19 cellular contexts compared by ENCODE assay signal in the genomic region with DNA sequence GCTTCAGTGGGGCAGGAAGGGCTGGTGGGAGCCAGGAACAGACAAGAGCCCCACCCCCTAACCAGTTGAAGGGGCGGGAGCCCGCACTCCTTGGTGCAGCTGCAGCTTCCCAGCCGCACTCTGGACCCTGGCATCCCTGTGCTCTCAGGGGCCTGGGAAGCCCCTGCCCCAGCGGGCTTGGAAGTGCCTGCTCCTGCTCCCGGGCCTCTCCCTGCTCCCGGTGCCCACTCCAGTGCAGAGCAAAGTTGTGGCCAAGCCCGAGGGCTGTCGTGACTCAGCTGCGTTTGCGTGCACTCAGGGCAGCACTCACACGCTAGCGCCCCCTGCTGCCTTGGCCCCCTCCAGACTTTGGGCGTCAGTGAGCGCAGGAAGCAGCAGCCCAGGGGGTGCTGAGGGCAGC.
DNase-seq lines count a peak whose midpoint lies in the region; ATAC-seq and TF ChIP-seq lines count a peak whose summit lies in the region.
"Had no signal": no experiment of that assay in that cellular context is flagged by ENCODE, and none has a peak within 500 bp of the region (broad histone marks: within the 10 kb centered on the region; RNA-seq: fewer than 3 reads in every experiment).

No MANE protein-coding gene starts in this region.

- H3K9ac ChIP-seq in endodermal cell (ENCODE audit: extremely low read depth, low read length, poor library complexity, severe bottlenecking), result no peak overlapping the region

- no peak overlapping the region for H3K4me3 ChIP-seq in BE2C (ENCODE audit: low read depth, low read length)
- no peak overlapping the region for H3K4me3 ChIP-seq in GM12865 (ENCODE audit: low read depth, low read length)
- no peak overlapping the region for H3K4me3 ChIP-seq in endodermal cell (ENCODE audit: low read length)
- no peak overlapping the region for H3K4me3 ChIP-seq in stomach
- H3K4me3 ChIP-seq: HAP-1, MG63 had no signal

- H3K9me3 Mint-ChIP-seq in endodermal cell, result no peaks in the 10 kb centered on the region
- H3K9me3 Mint-ChIP-seq: T-helper 1 cell treated with Interleukin-12 subunit alpha and Interleukin-12 subunit beta and Interleukin-4 antibody, amounts not matched to agents 30 μg/mL and 1 μg/mL, for 36 hours had no signal

- DNase-seq in BE2C (peak; percentile 8), GM12865 (ENCODE audit: low read depth) (no peak), endodermal cell (peak; percentile 55), stomach (no peak)
- no peak for DNase-seq in activated effector memory CD4-positive, alpha-beta T cell treated with anti-CD3 and anti-CD28 coated beads, Interleukin-2, amount 50 U/mL, for 16 hours
- DNase-seq: DMS153, KG1, MG63, NCI-H1092, NCI-H146, NCI-H2081 treated with DMSO at 0.1 percent for 48 hours, NCI-H510A treated with DMSO at 0.1 percent for 48 hours, SHP77 treated with DMSO at 0.1 percent for 48 hours had no signal

- no peaks in the 10 kb centered on the region for H3K4me1 Mint-ChIP-seq in endodermal cell

- H3K27me3 ChIP-seq in BE2C (no peaks in the 10 kb centered on the region), endodermal cell (ENCODE audit: control insufficient read depth, insufficient read depth, low read length, poor library complexity, severe bottlenecking) (no peaks in the 10 kb centered on the region), stomach (no peaks in the 10 kb centered on the region)
- H3K27me3 ChIP-seq: MG63 had no signal

- H3K4me1 ChIP-seq in BE2C (no peaks in the 10 kb centered on the region), endodermal cell (ENCODE audit: control insufficient read depth, insufficient read depth, low read length) (no peaks in the 10 kb centered on the region), stomach (peaks cover 8 to 34% (median 15%) of the 10 kb centered on the region in 4 donors)
- H3K4me1 ChIP-seq: HAP-1 had no signal

- H3K27ac ChIP-seq in endodermal cell (ENCODE audit: low read depth, low read length), result no peak overlapping the region
- H3K27ac ChIP-seq in stomach, result no peak overlapping the region

- H3K36me3 Mint-ChIP-seq in endodermal cell (ENCODE audit: low read depth), result no peaks in the 10 kb centered on the region

- H3K36me3 ChIP-seq in BE2C, result no peaks in the 10 kb centered on the region
- H3K36me3 ChIP-seq in endodermal cell (ENCODE audit: control insufficient read depth, insufficient read depth, low read length), result no peaks in the 10 kb centered on the region
- H3K36me3 ChIP-seq in stomach, result no peaks in the 10 kb centered on the region
- H3K36me3 ChIP-seq: HAP-1, MG63 had no signal

- TF ChIP-seq POLR2A in stomach (IDR thresholded peaks at IDR 0.05), result no peak

- ATAC-seq in HG02642 (IDR thresholded peaks at IDR 0.05; ENCODE audit: poor library complexity, unreplicated experiment) (no peak), HG02798 (IDR thresholded peaks at IDR 0.05; ENCODE audit: poor library complexity, unreplicated experiment) (no peak)

- WGBS in endodermal cell (ENCODE audit: insufficient coverage in 1 of 2, insufficient read length in 1 of 2), 2 experiments, result 92% methylated on average over 8 to 14 of the region's 14 CpGs
- WGBS in stomach, 5 donors, result 90 to 95% (median 94%) methylated on average over 5 to 14 of the region's 14 CpGs

- TF ChIP-seq CTCF in BE2C (IDR thresholded peaks at IDR 0.05; ENCODE audit: low read depth, low read length) (no peak), GM12865 (IDR thresholded peaks at IDR 0.05; ENCODE audit: insufficient read depth, low read depth, low read length, missing control alignments) (peak; percentile 8), LNCAP (IDR thresholded peaks at IDR 0.05) (peak; percentile 33), endodermal cell (conservative IDR thresholded peaks at IDR 0.05) (peak; percentile 42), stomach (IDR thresholded peaks at IDR 0.05) (no peak)

- no peak overlapping the region for H3K27ac Mint-ChIP-seq in endodermal cell
- H3K27ac Mint-ChIP-seq: CD14-positive monocyte; T-helper 1 cell treated with Interleukin-12 subunit alpha and Interleukin-12 subunit beta and Interleukin-4 antibody, amounts not matched to agents 30 μg/mL and 1 μg/mL, for 36 hours had no signal

- intact Hi-C loops in stomach (cut with DNase I; ENCODE audit: low total_unique reads), result no loop called here

- no peaks in the 10 kb centered on the region for H3K27me3 Mint-ChIP-seq in endodermal cell (ENCODE audit: insufficient read depth)

- no peak for TF ChIP-seq EP300 in stomach (IDR thresholded peaks at IDR 0.05)

- H3K4me3 Mint-ChIP-seq in endodermal cell, result no peak overlapping the region
- H3K4me3 Mint-ChIP-seq: CD14-positive monocyte; T-helper 1 cell treated with Interleukin-12 subunit alpha and Interleukin-12 subunit beta and Interleukin-4 antibody, amounts not matched to agents 30 μg/mL and 1 μg/mL, for 36 hours had no signal

- H3K9me3 ChIP-seq in BE2C, result no peaks in the 10 kb centered on the region
- no peaks in the 10 kb centered on the region for H3K9me3 ChIP-seq in endodermal cell (ENCODE audit: control insufficient read depth, low read length)
- H3K9me3 ChIP-seq in stomach, result peaks cover 0 to 10% (median 0%) of the 10 kb centered on the region in 4 donors
- H3K9me3 ChIP-seq: HAP-1 had no signal

Comparison
In these comparisons a context has a peak if more than half of its experiments do, and no peak if none do; other contexts are left out.
1. DNase-seq: peak in BE2C (single experiment) and endodermal cell (single experiment); none in GM12865 (single experiment), activated effector memory CD4-positive, alpha-beta T cell treated with anti-CD3 and anti-CD28 coated beads, Interleukin-2, amount 50 U/mL, for 16 hours (single experiment) and stomach (single experiment).
2. CTCF ChIP-seq: peak in GM12865 (single experiment), LNCAP (single experiment) and endodermal cell (single experiment); none in BE2C (single experiment) and stomach (0 of 7).